Comparison of ENCODE assay signal across 9 cellular contexts in the genomic region with DNA sequence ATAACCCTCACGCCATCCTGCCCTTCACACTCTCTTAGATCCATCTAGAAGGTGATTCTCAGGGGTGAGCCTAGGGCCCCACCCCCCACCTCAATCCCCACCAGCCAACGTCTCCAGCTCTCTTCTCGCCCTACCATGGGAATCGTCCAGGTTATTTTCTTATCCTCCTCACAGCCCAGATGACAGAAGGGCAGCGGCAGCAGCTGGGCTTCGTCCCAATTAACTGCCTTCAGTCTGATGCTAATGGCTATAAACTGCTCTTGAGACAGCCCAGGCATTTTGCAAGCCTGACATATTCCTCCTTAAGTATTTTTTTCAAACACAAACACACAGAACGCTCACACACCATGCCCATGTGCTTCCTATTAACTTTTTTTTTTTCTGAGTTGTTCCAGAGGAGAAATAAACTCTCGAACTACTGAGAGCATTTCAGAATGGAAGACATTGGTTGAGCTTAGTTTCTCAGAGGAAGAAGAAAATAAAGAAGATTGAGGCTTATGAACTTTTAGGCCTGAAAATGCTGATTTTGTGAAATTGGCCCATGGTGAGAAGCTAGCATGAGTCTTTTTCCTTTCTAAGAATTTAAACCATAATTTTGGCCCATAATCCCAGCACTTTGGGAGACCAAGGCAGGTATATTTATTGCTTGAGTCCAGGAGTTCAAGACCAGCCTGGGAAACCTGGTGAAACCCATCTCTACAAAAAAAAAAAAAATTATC.
DNase-seq lines count a peak whose midpoint lies in the region; ATAC-seq, FAIRE-seq and TF ChIP-seq lines count a peak whose summit lies in the region.
"Had no signal": no experiment of that assay in that cellular context is flagged by ENCODE, and none has a peak within 500 bp of the region (broad histone marks: within the 10 kb centered on the region; RNA-seq: fewer than 3 reads in every experiment).

No MANE protein-coding gene starts in this region.

- H3K79me2 ChIP-seq in K562 (ENCODE audit: control insufficient read depth, insufficient read depth, low read length) = no peaks in the 10 kb centered on the region

- TF ChIP-seq CTCF in HFFc6 (IDR thresholded peaks at IDR 0.05) (no peak), K562 (IDR thresholded peaks at IDR 0.05 in 2 of 3, conservative IDR thresholded peaks at IDR 0.05 in 1 of 3; ENCODE audit: insufficient read depth in 2 of 3, low read depth in 1 of 3, low read length in 3 of 3) (no peak), transverse colon (IDR thresholded peaks at IDR 0.05) (no peak), BE2C (IDR thresholded peaks at IDR 0.05; ENCODE audit: low read depth, low read length) (no peak)

- H3K27me3 ChIP-seq in K562 (ENCODE audit: control insufficient read depth in 2 of 2, insufficient read depth in 2 of 2, low read length in 2 of 2) (peaks cover 2 to 26% of the 10 kb centered on the region in 2 experiments; a peak in 2 of 5 replicates), transverse colon (no peaks in the 10 kb centered on the region), BE2C (peaks cover 16% of the 10 kb centered on the region)

- peak; percentile 38 for DNase-seq in HFFc6
- DNase-seq in K562 (ENCODE audit: extremely low read depth in 1 of 4, low spot score in 3 of 4) = no peak
- DNase-seq in left kidney (ENCODE audit: low read depth, low spot score) = peak; percentile 92
- peak; percentile 20 for DNase-seq in transverse colon
- no peak for DNase-seq in BE2C
- DNase-seq in effector CD8-positive, alpha-beta T cell (lab: John Stamatoyannopoulos, UW) = no peak
- no peak for DNase-seq in naive thymus-derived CD8-positive, alpha-beta T cell
- no peak for DNase-seq in activated naive CD4-positive, alpha-beta T cell treated with anti-CD3 and anti-CD28 coated beads, Interleukin-2, amount 50 U/mL, for 72 hours (ENCODE audit: low spot score in 2 of 2)
- DNase-seq: NCI-H187 had no signal

- peaks cover 7% of the 10 kb centered on the region; the same call in 1 of the 2 replicates for H3K4me1 Mint-ChIP-seq in HFFc6 (ENCODE audit: low read depth)
- H3K4me1 Mint-ChIP-seq in naive thymus-derived CD8-positive, alpha-beta T cell = no peaks in the 10 kb centered on the region

- no peak overlapping the region for H2AFZ ChIP-seq in K562 (ENCODE audit: low read depth, low read length)

- H3K27ac ChIP-seq in K562 (ENCODE audit: extremely low read depth, low read depth, low read length) = no peak overlapping the region
- H3K27ac ChIP-seq in transverse colon = peak overlapping the region in 1 of 4 donors; percentile 37

- no peak for TF ChIP-seq RAD21 in K562 (CRISPR knock-in tag; conservative IDR thresholded peaks at IDR 0.05 in 1 of 2, IDR thresholded peaks at IDR 0.05 in 1 of 2)

- H3K9me1 ChIP-seq in K562 (ENCODE audit: control insufficient read depth, insufficient read depth, low read length) = no peaks in the 10 kb centered on the region

- in situ Hi-C loops in K562 (cut with MboI) (no loop called here), transverse colon (cut with MboI; ENCODE audit: low pct_ligation_motif_present in 1 of 4, low pct_unique_long_range_greater_than_20kb in 1 of 4, low sequenced_read_pairs in 3 of 4) (no loop called here)

- BruUV-seq in K562 (replicated peaks; lab: Mats Ljungman, UMichigan) = no TSS peak

- H3K9me3 ChIP-seq in K562 (replicated peaks; ENCODE audit: control insufficient read depth, insufficient read depth, low read depth, low read length) (no peaks in the 10 kb centered on the region), transverse colon (no peaks in the 10 kb centered on the region), BE2C (no peaks in the 10 kb centered on the region; the same call in 1 of the 2 replicates)

- H3K4me2 ChIP-seq in K562 (ENCODE audit: insufficient read depth, low read length) = no peak overlapping the region

- no peak overlapping the region for H3K9ac ChIP-seq in K562 (ENCODE audit: insufficient read depth in 1 of 2, low read depth in 2 of 2, low read length in 2 of 2)

- POLR2A ChIA-PET in K562 (lab: Yijun Ruan, JAX) = no interaction called here
- POLR2A ChIA-PET in naive thymus-derived CD8-positive, alpha-beta T cell (lab: Charles Lee) = no interaction called here

- CTCF ChIA-PET in K562 (lab: Yijun Ruan, JAX; ENCODE audit: low intra/inter-chr PET ratio) = interaction anchor here (0.7 kb wide), 1 partner anchor 1830 kb away, joined by 5 read pairs; no protein-coding TSS in a partner anchor

- whole genome bisulfite sequencing in K562 (ENCODE audit: insufficient coverage, low coverage, missing lambda C conversion rate) = 0% methylated on average over 8 of the region's 8 CpGs
- WGBS in transverse colon (ENCODE audit: low coverage in 1 of 2), 2 donors = 37 to 60% methylated on average over 5 to 8 of the region's 8 CpGs

- H3K36me3 Mint-ChIP-seq in HFFc6 (ENCODE audit: low read depth) = no peaks in the 10 kb centered on the region
- no peaks in the 10 kb centered on the region for H3K36me3 Mint-ChIP-seq in naive thymus-derived CD8-positive, alpha-beta T cell
- no peaks in the 10 kb centered on the region for H3K36me3 Mint-ChIP-seq in activated naive CD4-positive, alpha-beta T cell treated with anti-CD3 and anti-CD28 coated beads, Interleukin-2, amount 50 U/mL, for 72 hours

- TF ChIP-seq POLR2A in K562 (conservative IDR thresholded peaks at IDR 0.05) (no peak), transverse colon (IDR thresholded peaks at IDR 0.05) (no peak)

- peaks cover 13% of the 10 kb centered on the region for H3K27me3 Mint-ChIP-seq in HFFc6 (ENCODE audit: insufficient read depth)
- H3K27me3 Mint-ChIP-seq in naive thymus-derived CD8-positive, alpha-beta T cell = peaks cover 7 to 36% (median 16%) of the 10 kb centered on the region in 5 donors

- H3K36me3 ChIP-seq in K562 (ENCODE audit: control insufficient read depth, insufficient read depth, low read length) (no peaks in the 10 kb centered on the region), transverse colon (no peaks in the 10 kb centered on the region), BE2C (no peaks in the 10 kb centered on the region)

- H3K9me3 Mint-ChIP-seq in HFFc6 = no peaks in the 10 kb centered on the region
- peaks cover 0 to 12% (median 0%) of the 10 kb centered on the region in 9 donors for H3K9me3 Mint-ChIP-seq in naive thymus-derived CD8-positive, alpha-beta T cell
- H3K9me3 Mint-ChIP-seq in activated naive CD4-positive, alpha-beta T cell treated with anti-CD3 and anti-CD28 coated beads, Interleukin-2, amount 50 U/mL, for 72 hours = no peaks in the 10 kb centered on the region

- intact Hi-C loops in K562 (cut with micrococcal nuclease) (no loop called here), transverse colon (cut with DNase I; ENCODE audit: low total_unique reads) (no loop called here)

- no peak overlapping the region for H3K4me3 Mint-ChIP-seq in HFFc6
- H3K4me3 Mint-ChIP-seq in naive thymus-derived CD8-positive, alpha-beta T cell = no peak overlapping the region

- H3K4me3 ChIP-seq in K562 (no peak overlapping the region), transverse colon (no peak overlapping the region), BE2C (ENCODE audit: low read depth, low read length) (no peak overlapping the region)

- H4K20me1 ChIP-seq in K562 (replicated peaks; ENCODE audit: control insufficient read depth, insufficient read depth, low read length) = no peaks in the 10 kb centered on the region; the same call in 1 of the 2 replicates

- H3K27ac Mint-ChIP-seq in HFFc6 = no peak overlapping the region
- H3K27ac Mint-ChIP-seq in naive thymus-derived CD8-positive, alpha-beta T cell = no peak overlapping the region
- H3K27ac Mint-ChIP-seq in activated naive CD4-positive, alpha-beta T cell treated with anti-CD3 and anti-CD28 coated beads, Interleukin-2, amount 50 U/mL, for 72 hours = no peak overlapping the region

- ATAC-seq in K562 = no peak
- no peak for ATAC-seq in naive thymus-derived CD8-positive, alpha-beta T cell
- ATAC-seq in activated naive CD4-positive, alpha-beta T cell treated with anti-CD3 and anti-CD28 coated beads, Interleukin-2, amount 50 U/mL, for 72 hours = no peak

- FAIRE-seq in K562 (lab: Jason Lieb, UNC) = no peak

- TF ChIP-seq EP300 in K562 (IDR thresholded peaks at IDR 0.05; ENCODE audit: low read length) (no peak), transverse colon (IDR thresholded peaks at IDR 0.05; ENCODE audit: low read depth) (peak; percentile 67)

- H3K4me1 ChIP-seq in K562 (replicated peaks in 1 of 2; ENCODE audit: control insufficient read depth in 2 of 2, insufficient read depth in 2 of 2, low read length in 2 of 2) = no peaks in the 10 kb centered on the region
- peaks cover 0 to 9% (median 4%) of the 10 kb centered on the region in 4 donors for H3K4me1 ChIP-seq in transverse colon
- H3K4me1 ChIP-seq in BE2C = no peaks in the 10 kb centered on the region

TF ChIP-seq in K562, 482 proteins besides CTCF, POLR2A, EP300 and RAD21:
- TF ChIP-seq ZNF282 (CRISPR knock-in tag; IDR thresholded peaks at IDR 0.05) (no peak), HEY1 (CRISPR knock-in tag; IDR thresholded peaks at IDR 0.05; ENCODE audit: borderline replicate concordance) (no peak), ELF2 (CRISPR knock-in tag; IDR thresholded peaks at IDR 0.05) (no peak), MEF2D (tag; conservative IDR thresholded peaks at IDR 0.05; ENCODE audit: low read depth) (no peak), CBX8 (IDR thresholded peaks at IDR 0.05; ENCODE audit: borderline replicate concordance, extremely low read depth, low read depth, low read length, poor library complexity, severe bottlenecking) (no peak), RBM15 (IDR thresholded peaks at IDR 0.05; ENCODE audit: insufficient read depth, low read length) (no peak), ZNF699 (CRISPR knock-in tag; IDR thresholded peaks at IDR 0.05; ENCODE audit: insufficient replicate concordance) (no peak), MAFF (IDR thresholded peaks at IDR 0.05; ENCODE audit: low read length) (0 out of 2 replicates have a peak, but pooled peaks have one; percentile 7), BRCA1 (IDR thresholded peaks at IDR 0.05) (no peak), BRCA1 (CRISPR knock-in tag; IDR thresholded peaks at IDR 0.05) (no peak), C11orf30 (IDR thresholded peaks at IDR 0.05; ENCODE audit: low read depth) (peak; percentile 37; the same call in 1 of the 2 replicates), ZNF316 (IDR thresholded peaks at IDR 0.05) (peak; percentile 49), TGIF2 (CRISPR knock-in tag; IDR thresholded peaks at IDR 0.05) (no peak)

Comparison
In these comparisons a context has a peak if more than half of its experiments do, and no peak if none do; other contexts are left out.
1. DNase-seq: peak in HFFc6 (single experiment), left kidney (single experiment) and transverse colon (single experiment); none in K562 (0 of 4), BE2C (single experiment), effector CD8-positive, alpha-beta T cell (single experiment), naive thymus-derived CD8-positive, alpha-beta T cell (0 of 10) and activated naive CD4-positive, alpha-beta T cell treated with anti-CD3 and anti-CD28 coated beads, Interleukin-2, amount 50 U/mL, for 72 hours (0 of 2).